ENCODE assay signal across 3 cellular contexts in the genomic region with DNA sequence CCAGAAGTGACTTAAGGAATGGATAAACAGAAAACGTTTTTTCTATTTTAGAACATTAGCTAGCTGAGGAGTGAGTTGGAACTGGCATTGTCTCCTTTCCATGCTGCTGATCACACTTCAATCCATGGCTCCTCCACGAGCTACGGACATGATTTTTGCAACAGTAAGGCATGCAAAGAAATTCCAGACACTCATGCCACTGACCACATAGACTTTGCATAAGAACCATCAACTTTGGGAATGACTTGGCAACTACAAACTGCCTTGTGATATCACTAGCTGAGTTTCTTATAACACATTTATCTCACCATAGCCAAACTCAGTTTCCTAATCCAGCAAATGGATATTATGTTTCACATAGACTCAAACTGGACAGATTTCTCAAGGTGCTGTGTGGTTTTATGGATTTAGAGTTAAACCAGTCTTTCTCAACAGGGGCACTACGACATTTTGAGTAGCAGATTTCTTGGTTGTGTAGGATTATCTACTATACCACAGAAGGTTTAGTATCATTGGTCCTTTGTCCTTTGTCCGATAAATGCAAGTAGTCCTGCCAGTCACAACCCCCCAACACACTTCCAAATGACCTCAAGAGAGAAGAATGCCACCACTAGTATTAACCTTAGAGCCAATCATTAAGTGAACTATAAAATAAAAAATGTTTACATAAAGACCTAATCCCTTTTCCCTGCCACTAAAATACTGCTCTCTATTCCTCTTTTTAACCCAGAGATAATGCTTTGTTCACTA.
TF ChIP-seq lines count a peak whose summit lies in the region.

No MANE protein-coding gene starts in this region.

TF ChIP-seq in A549, 52 proteins besides CTCF, POLR2A, EP300 and RAD21:
- TF ChIP-seq, protein P1, sequence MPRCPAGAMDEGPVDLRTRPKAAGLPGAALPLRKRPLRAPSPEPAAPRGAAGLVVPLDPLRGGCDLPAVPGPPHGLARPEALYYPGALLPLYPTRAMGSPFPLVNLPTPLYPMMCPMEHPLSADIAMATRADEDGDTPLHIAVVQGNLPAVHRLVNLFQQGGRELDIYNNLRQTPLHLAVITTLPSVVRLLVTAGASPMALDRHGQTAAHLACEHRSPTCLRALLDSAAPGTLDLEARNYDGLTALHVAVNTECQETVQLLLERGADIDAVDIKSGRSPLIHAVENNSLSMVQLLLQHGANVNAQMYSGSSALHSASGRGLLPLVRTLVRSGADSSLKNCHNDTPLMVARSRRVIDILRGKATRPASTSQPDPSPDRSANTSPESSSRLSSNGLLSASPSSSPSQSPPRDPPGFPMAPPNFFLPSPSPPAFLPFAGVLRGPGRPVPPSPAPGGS (IDR thresholded peaks at IDR 0.05), result no peak
- TF ChIP-seq HOXB5 (CRISPR knock-in tag; IDR thresholded peaks at IDR 0.05) (no peak), TFCP2L1 (CRISPR knock-in tag; IDR thresholded peaks at IDR 0.05) (no peak)

TF ChIP-seq in HCT116, 20 proteins besides CTCF, POLR2A, EP300 and RAD21:
- no peak for TF ChIP-seq EGR1 (IDR thresholded peaks at IDR 0.05; ENCODE audit: low read depth)
- no peak for TF ChIP-seq CBX3 (IDR thresholded peaks at IDR 0.05; ENCODE audit: low read depth)
- TF ChIP-seq, protein P2, sequence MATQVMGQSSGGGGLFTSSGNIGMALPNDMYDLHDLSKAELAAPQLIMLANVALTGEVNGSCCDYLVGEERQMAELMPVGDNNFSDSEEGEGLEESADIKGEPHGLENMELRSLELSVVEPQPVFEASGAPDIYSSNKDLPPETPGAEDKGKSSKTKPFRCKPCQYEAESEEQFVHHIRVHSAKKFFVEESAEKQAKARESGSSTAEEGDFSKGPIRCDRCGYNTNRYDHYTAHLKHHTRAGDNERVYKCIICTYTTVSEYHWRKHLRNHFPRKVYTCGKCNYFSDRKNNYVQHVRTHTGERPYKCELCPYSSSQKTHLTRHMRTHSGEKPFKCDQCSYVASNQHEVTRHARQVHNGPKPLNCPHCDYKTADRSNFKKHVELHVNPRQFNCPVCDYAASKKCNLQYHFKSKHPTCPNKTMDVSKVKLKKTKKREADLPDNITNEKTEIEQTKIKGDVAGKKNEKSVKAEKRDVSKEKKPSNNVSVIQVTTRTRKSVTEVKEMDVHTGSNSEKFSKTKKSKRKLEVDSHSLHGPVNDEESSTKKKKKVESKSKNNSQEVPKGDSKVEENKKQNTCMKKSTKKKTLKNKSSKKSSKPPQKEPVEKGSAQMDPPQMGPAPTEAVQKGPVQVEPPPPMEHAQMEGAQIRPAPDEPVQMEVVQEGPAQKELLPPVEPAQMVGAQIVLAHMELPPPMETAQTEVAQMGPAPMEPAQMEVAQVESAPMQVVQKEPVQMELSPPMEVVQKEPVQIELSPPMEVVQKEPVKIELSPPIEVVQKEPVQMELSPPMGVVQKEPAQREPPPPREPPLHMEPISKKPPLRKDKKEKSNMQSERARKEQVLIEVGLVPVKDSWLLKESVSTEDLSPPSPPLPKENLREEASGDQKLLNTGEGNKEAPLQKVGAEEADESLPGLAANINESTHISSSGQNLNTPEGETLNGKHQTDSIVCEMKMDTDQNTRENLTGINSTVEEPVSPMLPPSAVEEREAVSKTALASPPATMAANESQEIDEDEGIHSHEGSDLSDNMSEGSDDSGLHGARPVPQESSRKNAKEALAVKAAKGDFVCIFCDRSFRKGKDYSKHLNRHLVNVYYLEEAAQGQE (IDR thresholded peaks at IDR 0.05; ENCODE audit: low read depth), result no peak
- TF ChIP-seq CEBPB (IDR thresholded peaks at IDR 0.05; ENCODE audit: low read depth), result no peak
- no peak for TF ChIP-seq ZFX (IDR thresholded peaks at IDR 0.05)
- no peak for TF ChIP-seq FOSL1 (IDR thresholded peaks at IDR 0.05; ENCODE audit: low read depth)
- no peak for TF ChIP-seq ELF1 (IDR thresholded peaks at IDR 0.05; ENCODE audit: borderline replicate concordance, low read depth)
- no peak for TF ChIP-seq SIN3A (IDR thresholded peaks at IDR 0.05; ENCODE audit: low read depth)
- no peak for TF ChIP-seq SRF (IDR thresholded peaks at IDR 0.05; ENCODE audit: low read depth)
- no peak for TF ChIP-seq ZNF274 (IDR thresholded peaks at IDR 0.05; ENCODE audit: low read depth, low read length)
- no peak for TF ChIP-seq EZH2phosphoT487 (IDR thresholded peaks at IDR 0.05; ENCODE audit: borderline replicate concordance)
- no peak for TF ChIP-seq YY1 (IDR thresholded peaks at IDR 0.05; ENCODE audit: extremely low read depth, insufficient replicate concordance, low read depth, low read length)
- TF ChIP-seq, protein P3, sequence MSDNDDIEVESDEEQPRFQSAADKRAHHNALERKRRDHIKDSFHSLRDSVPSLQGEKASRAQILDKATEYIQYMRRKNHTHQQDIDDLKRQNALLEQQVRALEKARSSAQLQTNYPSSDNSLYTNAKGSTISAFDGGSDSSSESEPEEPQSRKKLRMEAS (IDR thresholded peaks at IDR 0.05), result no peak
- no peak for TF ChIP-seq SP1 (IDR thresholded peaks at IDR 0.05; ENCODE audit: low read depth)
- TF ChIP-seq POLR2AphosphoS5 (IDR thresholded peaks at IDR 0.05; ENCODE audit: low read depth, low read length), result no peak
- TF ChIP-seq JUND (IDR thresholded peaks at IDR 0.05), result no peak
- TF ChIP-seq EZH2 (IDR thresholded peaks at IDR 0.05), result no peak

TF ChIP-seq in K562, 482 proteins besides CTCF, POLR2A, EP300 and RAD21 (continues in another document):
- TF ChIP-seq MAFF (IDR thresholded peaks at IDR 0.05; ENCODE audit: low read length) (no peak), ZNF23 (CRISPR knock-in tag; IDR thresholded peaks at IDR 0.05) (no peak), PML (IDR thresholded peaks at IDR 0.05; ENCODE audit: low read length) (no peak), PHB (CRISPR knock-in tag; IDR thresholded peaks at IDR 0.05) (no peak), GATAD2B (IDR thresholded peaks at IDR 0.05; ENCODE audit: borderline replicate concordance) (no peak), IFI16 (CRISPR knock-in tag; IDR thresholded peaks at IDR 0.05) (no peak), MTF1 (CRISPR knock-in tag; IDR thresholded peaks at IDR 0.05; ENCODE audit: borderline replicate concordance) (no peak), GABPB2 (CRISPR knock-in tag; conservative IDR thresholded peaks at IDR 0.05) (no peak), MTA1 (IDR thresholded peaks at IDR 0.05; ENCODE audit: borderline replicate concordance) (no peak), ZNF316 (IDR thresholded peaks at IDR 0.05) (no peak), U2AF2 (optimal IDR thresholded peaks at IDR 0.05; ENCODE audit: low read depth, low read length) (no peak)
- TF ChIP-seq, protein P4, sequence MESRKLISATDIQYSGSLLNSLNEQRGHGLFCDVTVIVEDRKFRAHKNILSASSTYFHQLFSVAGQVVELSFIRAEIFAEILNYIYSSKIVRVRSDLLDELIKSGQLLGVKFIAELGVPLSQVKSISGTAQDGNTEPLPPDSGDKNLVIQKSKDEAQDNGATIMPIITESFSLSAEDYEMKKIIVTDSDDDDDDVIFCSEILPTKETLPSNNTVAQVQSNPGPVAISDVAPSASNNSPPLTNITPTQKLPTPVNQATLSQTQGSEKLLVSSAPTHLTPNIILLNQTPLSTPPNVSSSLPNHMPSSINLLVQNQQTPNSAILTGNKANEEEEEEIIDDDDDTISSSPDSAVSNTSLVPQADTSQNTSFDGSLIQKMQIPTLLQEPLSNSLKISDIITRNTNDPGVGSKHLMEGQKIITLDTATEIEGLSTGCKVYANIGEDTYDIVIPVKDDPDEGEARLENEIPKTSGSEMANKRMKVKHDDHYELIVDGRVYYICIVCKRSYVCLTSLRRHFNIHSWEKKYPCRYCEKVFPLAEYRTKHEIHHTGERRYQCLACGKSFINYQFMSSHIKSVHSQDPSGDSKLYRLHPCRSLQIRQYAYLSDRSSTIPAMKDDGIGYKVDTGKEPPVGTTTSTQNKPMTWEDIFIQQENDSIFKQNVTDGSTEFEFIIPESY (CRISPR knock-in tag; IDR thresholded peaks at IDR 0.05), result no peak
- TF ChIP-seq, protein P5, sequence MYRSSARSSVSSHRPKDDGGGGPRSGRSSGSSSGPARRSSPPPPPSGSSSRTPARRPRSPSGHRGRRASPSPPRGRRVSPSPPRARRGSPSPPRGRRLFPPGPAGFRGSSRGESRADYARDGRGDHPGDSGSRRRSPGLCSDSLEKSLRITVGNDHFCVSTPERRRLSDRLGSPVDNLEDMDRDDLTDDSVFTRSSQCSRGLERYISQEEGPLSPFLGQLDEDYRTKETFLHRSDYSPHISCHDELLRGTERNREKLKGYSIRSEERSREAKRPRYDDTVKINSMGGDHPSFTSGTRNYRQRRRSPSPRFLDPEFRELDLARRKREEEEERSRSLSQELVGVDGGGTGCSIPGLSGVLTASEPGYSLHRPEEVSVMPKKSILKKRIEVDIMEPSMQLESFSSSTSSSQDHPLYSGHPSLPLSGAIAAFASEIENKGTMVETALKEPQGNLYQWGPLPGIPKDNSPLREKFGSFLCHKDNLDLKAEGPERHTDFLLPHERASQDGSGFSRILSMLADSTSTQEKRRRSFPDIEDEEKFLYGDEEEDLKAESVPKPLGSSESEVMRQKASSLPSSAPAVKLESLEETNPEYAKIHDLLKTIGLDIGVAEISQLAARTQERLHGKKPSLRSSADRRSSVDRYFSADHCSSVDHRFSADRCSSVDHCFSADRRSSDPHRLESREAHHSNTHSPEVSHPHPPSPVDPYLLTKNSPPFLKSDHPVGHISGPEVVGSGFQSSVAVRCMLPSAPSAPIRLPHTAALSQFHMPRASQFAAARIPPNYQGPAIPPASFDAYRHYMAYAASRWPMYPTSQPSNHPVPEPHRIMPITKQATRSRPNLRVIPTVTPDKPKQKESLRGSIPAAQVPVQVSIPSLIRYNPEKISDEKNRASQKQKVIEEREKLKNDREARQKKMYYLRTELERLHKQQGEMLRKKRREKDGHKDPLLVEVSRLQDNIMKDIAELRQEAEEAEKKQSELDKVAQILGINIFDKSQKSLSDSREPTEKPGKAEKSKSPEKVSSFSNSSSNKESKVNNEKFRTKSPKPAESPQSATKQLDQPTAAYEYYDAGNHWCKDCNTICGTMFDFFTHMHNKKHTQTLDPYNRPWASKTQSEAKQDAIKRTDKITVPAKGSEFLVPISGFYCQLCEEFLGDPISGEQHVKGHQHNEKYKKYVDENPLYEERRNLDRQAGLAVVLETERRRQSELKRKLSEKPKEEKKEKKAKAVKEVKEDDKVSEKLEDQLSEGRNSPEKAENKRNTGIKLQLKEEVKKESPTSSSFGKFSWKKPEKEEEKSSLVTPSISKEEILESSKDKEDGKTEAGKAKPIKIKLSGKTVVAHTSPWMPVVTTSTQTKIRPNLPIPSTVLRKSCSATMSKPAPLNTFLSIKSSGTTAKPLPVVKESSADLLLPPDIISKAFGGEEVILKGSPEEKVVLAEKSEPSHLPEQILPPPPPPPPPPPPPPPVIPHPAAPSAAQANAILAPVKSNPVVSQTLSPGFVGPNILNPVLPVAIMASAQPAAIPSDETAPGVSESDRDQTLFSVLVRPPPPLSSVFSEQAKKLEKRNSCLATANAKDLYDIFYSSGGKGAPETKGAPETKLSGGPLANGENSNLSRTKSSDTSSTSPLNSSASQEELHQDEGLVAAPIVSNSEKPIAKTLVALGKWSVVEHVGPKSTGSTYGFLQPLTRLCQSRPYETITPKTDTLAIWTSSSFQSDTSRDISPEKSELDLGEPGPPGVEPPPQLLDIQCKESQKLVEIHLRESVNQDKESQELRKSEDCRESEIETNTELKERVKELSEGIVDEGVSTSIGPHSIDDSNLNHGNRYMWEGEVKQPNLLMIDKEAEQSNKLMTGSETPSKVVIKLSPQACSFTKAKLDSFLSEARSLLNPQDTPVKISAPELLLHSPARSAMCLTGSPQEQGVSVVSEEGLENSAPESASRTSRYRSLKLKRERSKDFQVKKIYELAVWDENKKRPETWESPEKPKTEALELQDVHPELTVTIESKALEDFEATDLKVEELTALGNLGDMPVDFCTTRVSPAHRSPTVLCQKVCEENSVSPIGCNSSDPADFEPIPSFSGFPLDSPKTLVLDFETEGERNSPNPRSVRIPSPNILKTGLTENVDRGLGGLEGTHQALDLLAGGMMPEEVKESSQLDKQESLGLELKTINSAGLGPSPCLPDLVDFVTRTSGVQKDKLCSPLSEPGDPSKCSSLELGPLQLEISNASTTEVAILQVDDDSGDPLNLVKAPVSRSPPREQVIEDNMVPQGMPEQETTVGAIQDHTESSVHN (IDR thresholded peaks at IDR 0.05; ENCODE audit: borderline replicate concordance in 1 of 2, low read depth in 1 of 2), result no peak
- TF ChIP-seq, protein P6, sequence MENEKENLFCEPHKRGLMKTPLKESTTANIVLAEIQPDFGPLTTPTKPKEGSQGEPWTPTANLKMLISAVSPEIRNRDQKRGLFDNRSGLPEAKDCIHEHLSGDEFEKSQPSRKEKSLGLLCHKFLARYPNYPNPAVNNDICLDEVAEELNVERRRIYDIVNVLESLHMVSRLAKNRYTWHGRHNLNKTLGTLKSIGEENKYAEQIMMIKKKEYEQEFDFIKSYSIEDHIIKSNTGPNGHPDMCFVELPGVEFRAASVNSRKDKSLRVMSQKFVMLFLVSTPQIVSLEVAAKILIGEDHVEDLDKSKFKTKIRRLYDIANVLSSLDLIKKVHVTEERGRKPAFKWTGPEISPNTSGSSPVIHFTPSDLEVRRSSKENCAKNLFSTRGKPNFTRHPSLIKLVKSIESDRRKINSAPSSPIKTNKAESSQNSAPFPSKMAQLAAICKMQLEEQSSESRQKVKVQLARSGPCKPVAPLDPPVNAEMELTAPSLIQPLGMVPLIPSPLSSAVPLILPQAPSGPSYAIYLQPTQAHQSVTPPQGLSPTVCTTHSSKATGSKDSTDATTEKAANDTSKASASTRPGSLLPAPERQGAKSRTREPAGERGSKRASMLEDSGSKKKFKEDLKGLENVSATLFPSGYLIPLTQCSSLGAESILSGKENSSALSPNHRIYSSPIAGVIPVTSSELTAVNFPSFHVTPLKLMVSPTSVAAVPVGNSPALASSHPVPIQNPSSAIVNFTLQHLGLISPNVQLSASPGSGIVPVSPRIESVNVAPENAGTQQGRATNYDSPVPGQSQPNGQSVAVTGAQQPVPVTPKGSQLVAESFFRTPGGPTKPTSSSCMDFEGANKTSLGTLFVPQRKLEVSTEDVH (IDR thresholded peaks at IDR 0.05; ENCODE audit: low read depth, partially characterized antibody), result no peak
- TF ChIP-seq, protein P7, sequence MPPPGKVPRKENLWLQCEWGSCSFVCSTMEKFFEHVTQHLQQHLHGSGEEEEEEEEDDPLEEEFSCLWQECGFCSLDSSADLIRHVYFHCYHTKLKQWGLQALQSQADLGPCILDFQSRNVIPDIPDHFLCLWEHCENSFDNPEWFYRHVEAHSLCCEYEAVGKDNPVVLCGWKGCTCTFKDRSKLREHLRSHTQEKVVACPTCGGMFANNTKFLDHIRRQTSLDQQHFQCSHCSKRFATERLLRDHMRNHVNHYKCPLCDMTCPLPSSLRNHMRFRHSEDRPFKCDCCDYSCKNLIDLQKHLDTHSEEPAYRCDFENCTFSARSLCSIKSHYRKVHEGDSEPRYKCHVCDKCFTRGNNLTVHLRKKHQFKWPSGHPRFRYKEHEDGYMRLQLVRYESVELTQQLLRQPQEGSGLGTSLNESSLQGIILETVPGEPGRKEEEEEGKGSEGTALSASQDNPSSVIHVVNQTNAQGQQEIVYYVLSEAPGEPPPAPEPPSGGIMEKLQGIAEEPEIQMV (tag; conservative IDR thresholded peaks at IDR 0.05; ENCODE audit: low read depth), result no peak
- TF ChIP-seq, protein P8, sequence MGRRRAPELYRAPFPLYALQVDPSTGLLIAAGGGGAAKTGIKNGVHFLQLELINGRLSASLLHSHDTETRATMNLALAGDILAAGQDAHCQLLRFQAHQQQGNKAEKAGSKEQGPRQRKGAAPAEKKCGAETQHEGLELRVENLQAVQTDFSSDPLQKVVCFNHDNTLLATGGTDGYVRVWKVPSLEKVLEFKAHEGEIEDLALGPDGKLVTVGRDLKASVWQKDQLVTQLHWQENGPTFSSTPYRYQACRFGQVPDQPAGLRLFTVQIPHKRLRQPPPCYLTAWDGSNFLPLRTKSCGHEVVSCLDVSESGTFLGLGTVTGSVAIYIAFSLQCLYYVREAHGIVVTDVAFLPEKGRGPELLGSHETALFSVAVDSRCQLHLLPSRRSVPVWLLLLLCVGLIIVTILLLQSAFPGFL (CRISPR knock-in tag; IDR thresholded peaks at IDR 0.05), result no peak
